ENCODE assay signal across 3 cellular contexts in the genomic region with DNA sequence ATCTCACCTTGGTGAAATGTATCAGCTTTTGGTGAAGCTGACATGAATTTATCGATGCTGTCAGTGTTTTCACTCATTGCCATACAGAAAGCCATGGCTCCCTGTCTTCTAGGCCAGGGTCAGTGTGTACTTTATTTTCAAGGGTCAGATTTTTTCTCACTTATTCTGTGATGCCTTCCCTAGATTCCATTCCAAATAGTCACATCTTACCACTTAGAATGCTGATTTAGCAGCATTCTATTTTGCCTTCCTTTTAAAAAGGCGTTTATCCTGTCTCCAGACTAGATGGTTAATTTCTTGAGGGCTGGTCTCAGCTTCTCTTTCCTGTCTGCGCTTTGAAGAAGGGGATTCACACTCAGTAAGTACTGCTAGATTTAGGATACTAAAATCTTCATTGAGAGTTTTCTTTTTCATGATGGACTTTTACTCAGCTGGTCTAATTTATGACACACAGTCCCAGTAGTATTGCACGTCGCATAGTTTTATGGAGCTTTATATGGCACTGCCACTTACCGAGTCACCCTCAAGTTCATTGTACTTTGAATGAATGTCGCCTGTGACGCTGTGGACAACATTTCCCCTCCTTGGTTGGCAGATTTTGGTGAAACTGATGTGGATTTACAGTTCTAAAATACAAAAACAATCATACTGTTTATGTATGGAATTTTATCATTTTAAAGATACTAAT.
A peak's percentile ranks its signal among the peaks of the same experiment; 100 is the strongest.
TF ChIP-seq lines count a peak whose summit lies in the region.

No MANE protein-coding gene starts in this region.

TF ChIP-seq in IMR-90, 13 proteins besides CTCF, POLR2A, EP300 and RAD21:
- TF ChIP-seq BHLHE40 (IDR thresholded peaks at IDR 0.05; ENCODE audit: low read depth, low read length) (no peak), MAFK (IDR thresholded peaks at IDR 0.05; ENCODE audit: low read depth, low read length) (peak; percentile 59)
TF ChIP-seq in IMR-90: peak in this region for 1.

TF ChIP-seq in GM12878, 131 proteins besides CTCF, POLR2A, EP300 and RAD21:
- TF ChIP-seq, protein P1, sequence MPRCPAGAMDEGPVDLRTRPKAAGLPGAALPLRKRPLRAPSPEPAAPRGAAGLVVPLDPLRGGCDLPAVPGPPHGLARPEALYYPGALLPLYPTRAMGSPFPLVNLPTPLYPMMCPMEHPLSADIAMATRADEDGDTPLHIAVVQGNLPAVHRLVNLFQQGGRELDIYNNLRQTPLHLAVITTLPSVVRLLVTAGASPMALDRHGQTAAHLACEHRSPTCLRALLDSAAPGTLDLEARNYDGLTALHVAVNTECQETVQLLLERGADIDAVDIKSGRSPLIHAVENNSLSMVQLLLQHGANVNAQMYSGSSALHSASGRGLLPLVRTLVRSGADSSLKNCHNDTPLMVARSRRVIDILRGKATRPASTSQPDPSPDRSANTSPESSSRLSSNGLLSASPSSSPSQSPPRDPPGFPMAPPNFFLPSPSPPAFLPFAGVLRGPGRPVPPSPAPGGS (IDR thresholded peaks at IDR 0.05; ENCODE audit: borderline replicate concordance, insufficient read depth, low read depth, low read length, poor library complexity, severe bottlenecking) = peak; percentile 33
- no peak for TF ChIP-seq CHD2 (IDR thresholded peaks at IDR 0.05; ENCODE audit: borderline replicate concordance, low read depth, low read length)

TF ChIP-seq in HepG2, 621 proteins besides CTCF, POLR2A, EP300 and RAD21:
- TF ChIP-seq MAFK (conservative IDR thresholded peaks at IDR 0.05 in 1 of 2, IDR thresholded peaks at IDR 0.05 in 1 of 2; ENCODE audit: low read length in 2 of 2) = 0 out of 4 replicates have a peak, but pooled peaks of 1 of the 2 experiments have one; percentile 7
- TF ChIP-seq, protein P2, sequence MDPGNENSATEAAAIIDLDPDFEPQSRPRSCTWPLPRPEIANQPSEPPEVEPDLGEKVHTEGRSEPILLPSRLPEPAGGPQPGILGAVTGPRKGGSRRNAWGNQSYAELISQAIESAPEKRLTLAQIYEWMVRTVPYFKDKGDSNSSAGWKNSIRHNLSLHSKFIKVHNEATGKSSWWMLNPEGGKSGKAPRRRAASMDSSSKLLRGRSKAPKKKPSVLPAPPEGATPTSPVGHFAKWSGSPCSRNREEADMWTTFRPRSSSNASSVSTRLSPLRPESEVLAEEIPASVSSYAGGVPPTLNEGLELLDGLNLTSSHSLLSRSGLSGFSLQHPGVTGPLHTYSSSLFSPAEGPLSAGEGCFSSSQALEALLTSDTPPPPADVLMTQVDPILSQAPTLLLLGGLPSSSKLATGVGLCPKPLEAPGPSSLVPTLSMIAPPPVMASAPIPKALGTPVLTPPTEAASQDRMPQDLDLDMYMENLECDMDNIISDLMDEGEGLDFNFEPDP (CRISPR knock-in tag; conservative IDR thresholded peaks at IDR 0.05) = no peak
